8 cellular contexts compared by ENCODE assay signal in the genomic region with DNA sequence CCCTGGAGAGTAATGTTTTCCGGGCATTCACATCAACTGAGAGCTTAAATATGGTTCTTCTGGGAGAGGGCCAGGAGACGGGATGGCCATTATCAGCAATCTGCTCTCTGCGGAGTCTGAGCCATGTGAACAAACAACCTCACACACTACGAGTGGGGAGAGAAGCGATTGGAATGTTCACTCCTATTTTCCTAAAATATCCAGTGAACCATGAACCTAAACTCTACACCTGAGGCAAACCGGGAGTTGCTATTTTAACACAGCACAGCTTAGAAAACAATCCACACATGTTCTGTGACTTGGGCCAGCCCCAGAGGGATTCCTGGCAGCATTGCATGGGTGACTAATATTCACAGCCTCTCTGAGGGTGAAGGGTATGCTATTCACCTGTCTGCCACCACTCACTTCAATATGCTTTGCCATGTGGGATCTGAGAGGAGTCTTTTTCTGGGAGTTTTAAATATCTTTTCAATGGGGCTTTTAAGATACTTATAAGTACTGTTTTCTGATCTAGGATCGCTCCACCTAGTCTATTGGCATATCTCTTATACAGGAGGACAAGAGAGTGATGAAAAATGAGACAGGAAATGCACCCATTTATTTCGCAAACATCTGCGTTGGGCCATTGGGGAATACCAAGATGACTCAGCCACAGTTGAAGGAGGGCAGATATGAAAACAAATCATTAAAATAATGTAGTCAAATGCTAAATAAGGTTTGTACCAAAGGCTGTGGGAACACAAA.
DNase-seq lines count a peak whose midpoint lies in the region; ATAC-seq, FAIRE-seq and TF ChIP-seq lines count a peak whose summit lies in the region.

No MANE protein-coding gene starts in this region.

- H3K27me3 Mint-ChIP-seq in activated naive CD8-positive, alpha-beta T cell: peaks cover 7% of the 10 kb centered on the region
- H3K27me3 Mint-ChIP-seq in activated naive CD8-positive, alpha-beta T cell treated with anti-CD3 and anti-CD28 coated beads for 36 hours: no peaks in the 10 kb centered on the region
- no peaks in the 10 kb centered on the region for H3K27me3 Mint-ChIP-seq in neural progenitor cell (ENCODE audit: insufficient read depth, low read depth)
- no peaks in the 10 kb centered on the region for H3K27me3 Mint-ChIP-seq in activated CD4-positive, alpha-beta T cell treated with anti-CD3 and anti-CD28 coated beads, Interleukin-2, amount 10 ng/mL, durations not matched to agents 7 days and 5 days

- H3K9ac ChIP-seq in endothelial cell of umbilical vein (replicated peaks; ENCODE audit: extremely low read depth, insufficient read depth, low read length) (no peak overlapping the region), neural progenitor cell (no peak overlapping the region)

- peaks cover 4% of the 10 kb centered on the region for H3K9me3 Mint-ChIP-seq in activated naive CD8-positive, alpha-beta T cell (ENCODE audit: low read depth)
- no peaks in the 10 kb centered on the region for H3K9me3 Mint-ChIP-seq in activated naive CD8-positive, alpha-beta T cell treated with anti-CD3 and anti-CD28 coated beads for 36 hours
- H3K9me3 Mint-ChIP-seq in neural progenitor cell: no peaks in the 10 kb centered on the region
- H3K9me3 Mint-ChIP-seq in activated CD4-positive, alpha-beta T cell treated with anti-CD3 and anti-CD28 coated beads, Interleukin-2, amount 10 ng/mL, durations not matched to agents 7 days and 5 days: no peaks in the 10 kb centered on the region

- intact Hi-C loops in endothelial cell of umbilical vein (cut with micrococcal nuclease): no loop called here
- intact Hi-C loops in psoas muscle (cut with DNase I): loop anchor here (2.0 to 10.0 kb wide), 3 partner anchors 28 to 134 kb away; no protein-coding TSS in a partner anchor

- H3K36me3 ChIP-seq in endothelial cell of umbilical vein (ENCODE audit: control insufficient read depth in 2 of 2, extremely low read depth in 1 of 2, insufficient read depth in 2 of 2, low read length in 2 of 2) (no peaks in the 10 kb centered on the region), psoas muscle (ENCODE audit: insufficient read depth in 1 of 2, low read depth in 1 of 2) (no peaks in the 10 kb centered on the region), neural progenitor cell (no peaks in the 10 kb centered on the region)

- H2AFZ ChIP-seq in endothelial cell of umbilical vein (ENCODE audit: low read depth, low read length) (no peak overlapping the region), neural progenitor cell (replicated peaks) (no peak overlapping the region)

- BruUV-seq in endothelial cell of umbilical vein (replicated peaks; lab: Mats Ljungman, UMichigan): no TSS peak

- peak overlapping the region; percentile 54 for H3K27ac Mint-ChIP-seq in activated naive CD8-positive, alpha-beta T cell
- no peak overlapping the region for H3K27ac Mint-ChIP-seq in activated naive CD8-positive, alpha-beta T cell treated with anti-CD3 and anti-CD28 coated beads for 36 hours
- H3K27ac Mint-ChIP-seq in neural progenitor cell: no peak overlapping the region
- no peak overlapping the region for H3K27ac Mint-ChIP-seq in activated CD4-positive, alpha-beta T cell treated with anti-CD3 and anti-CD28 coated beads, Interleukin-2, amount 10 ng/mL, durations not matched to agents 7 days and 5 days

- dilution Hi-C loops in endothelial cell of umbilical vein (cut with MboI; ENCODE audit: extremely low pct_ligation_motif_present, low sequenced_read_pairs): no loop called here

- DNase-seq in activated naive CD8-positive, alpha-beta T cell treated with anti-CD3 and anti-CD28 coated beads for 36 hours: no peak
- DNase-seq in NCI-H2196 treated with DMSO at 0.1 percent for 48 hours (lab: John Stamatoyannopoulos, UW; ENCODE audit: unreplicated experiment) (peak; percentile 23), endothelial cell of umbilical vein (ENCODE audit: low read depth, low spot score) (peak; percentile 74), psoas muscle (peak; percentile 39 to 78), neural progenitor cell (ENCODE audit: low spot score) (no peak)
- DNase-seq in activated CD4-positive, alpha-beta T cell treated with anti-CD3 and anti-CD28 coated beads, Interleukin-2, amount 10 ng/mL, durations not matched to agents 7 days and 5 days: no peak

- peak; percentile 49 for FAIRE-seq in endothelial cell of umbilical vein (lab: Jason Lieb, UNC)

- CTCF ChIA-PET in endothelial cell of umbilical vein (lab: Charles Lee): interaction anchor here (0.9 kb wide), 1 partner anchor 136 kb away, joined by 3 read pairs; no protein-coding TSS in a partner anchor
- CTCF ChIA-PET in activated CD4-positive, alpha-beta T cell treated with anti-CD3 and anti-CD28 coated beads, Interleukin-2, amount 10 ng/mL, durations not matched to agents 7 days and 5 days (lab: Charles Lee): no interaction called here

- H4K20me1 ChIP-seq in endothelial cell of umbilical vein (replicated peaks; ENCODE audit: control insufficient read depth, extremely low read depth, insufficient read depth, low read length) (no peaks in the 10 kb centered on the region), neural progenitor cell (ENCODE audit: low read depth) (no peaks in the 10 kb centered on the region)

- H3K79me2 ChIP-seq in endothelial cell of umbilical vein (ENCODE audit: control insufficient read depth, insufficient read depth, low read length): no peaks in the 10 kb centered on the region
- H3K79me2 ChIP-seq in neural progenitor cell (ENCODE audit: low read depth): no peaks in the 10 kb centered on the region

- H3K4me3 ChIP-seq in endothelial cell of umbilical vein (replicated peaks in 1 of 3; ENCODE audit: insufficient read depth in 1 of 3, low read depth in 1 of 3, low read length in 3 of 3) (no peak overlapping the region), psoas muscle (peak overlapping the region; percentile 28), neural progenitor cell (no peak overlapping the region)

- peak overlapping the region; percentile 20 for H3K27ac ChIP-seq in endothelial cell of umbilical vein (ENCODE audit: insufficient read depth, low read depth, low read length)
- H3K27ac ChIP-seq in psoas muscle: peak overlapping the region; percentile 90
- H3K27ac ChIP-seq in neural progenitor cell: no peak overlapping the region

- H3K4me1 ChIP-seq in endothelial cell of umbilical vein (ENCODE audit: control insufficient read depth, extremely low read depth, insufficient read depth, low read length) (peaks cover 16% of the 10 kb centered on the region), psoas muscle (peaks cover 69% of the 10 kb centered on the region), neural progenitor cell (peaks cover 14% of the 10 kb centered on the region)

- peak; percentile 83 for ATAC-seq in HG02885 (IDR thresholded peaks at IDR 0.05; ENCODE audit: poor library complexity, unreplicated experiment)
- peak; percentile 94 to 97 (median 95) for ATAC-seq in psoas muscle

- POLR2A ChIA-PET in endothelial cell of umbilical vein (lab: Charles Lee): no interaction called here
- POLR2A ChIA-PET in activated CD4-positive, alpha-beta T cell treated with anti-CD3 and anti-CD28 coated beads, Interleukin-2, amount 10 ng/mL, durations not matched to agents 7 days and 5 days (lab: Charles Lee): no interaction called here

- peaks cover 6% of the 10 kb centered on the region for H3K36me3 Mint-ChIP-seq in activated naive CD8-positive, alpha-beta T cell
- H3K36me3 Mint-ChIP-seq in activated naive CD8-positive, alpha-beta T cell treated with anti-CD3 and anti-CD28 coated beads for 36 hours: no peaks in the 10 kb centered on the region
- H3K36me3 Mint-ChIP-seq in neural progenitor cell: no peaks in the 10 kb centered on the region
- H3K36me3 Mint-ChIP-seq in activated CD4-positive, alpha-beta T cell treated with anti-CD3 and anti-CD28 coated beads, Interleukin-2, amount 10 ng/mL, durations not matched to agents 7 days and 5 days (ENCODE audit: low read depth): no peaks in the 10 kb centered on the region

- no peaks in the 10 kb centered on the region for H3K9me3 ChIP-seq in endothelial cell of umbilical vein (replicated peaks; ENCODE audit: control insufficient read depth, insufficient read depth, low read length)
- no peaks in the 10 kb centered on the region for H3K9me3 ChIP-seq in psoas muscle
- no peaks in the 10 kb centered on the region for H3K9me3 ChIP-seq in neural progenitor cell (ENCODE audit: low read depth)

- H3K4me2 ChIP-seq in endothelial cell of umbilical vein (ENCODE audit: insufficient read depth, low read length): no peak overlapping the region
- H3K4me2 ChIP-seq in neural progenitor cell: no peak overlapping the region

- 17 to 41% (median 23%) methylated on average over 9 of the region's 9 CpGs for WGBS in psoas muscle, 3 donors

- H3F3A ChIP-seq in neural progenitor cell (ENCODE audit: low read depth): peaks cover 13% of the 10 kb centered on the region

- H3K4me3 Mint-ChIP-seq in activated naive CD8-positive, alpha-beta T cell: peak overlapping the region; percentile 9
- H3K4me3 Mint-ChIP-seq in activated naive CD8-positive, alpha-beta T cell treated with anti-CD3 and anti-CD28 coated beads for 36 hours: no peak overlapping the region
- no peak overlapping the region for H3K4me3 Mint-ChIP-seq in neural progenitor cell
- H3K4me3 Mint-ChIP-seq in activated CD4-positive, alpha-beta T cell treated with anti-CD3 and anti-CD28 coated beads, Interleukin-2, amount 10 ng/mL, durations not matched to agents 7 days and 5 days: no peak overlapping the region

- TF ChIP-seq POLR2A in endothelial cell of umbilical vein (IDR thresholded peaks at IDR 0.05; ENCODE audit: low read depth, low read length): no peak

- no peaks in the 10 kb centered on the region for H3K9me1 ChIP-seq in endothelial cell of umbilical vein (replicated peaks; ENCODE audit: control insufficient read depth, extremely low read depth, insufficient read depth, low read length)

- H3K27me3 ChIP-seq in endothelial cell of umbilical vein (ENCODE audit: control insufficient read depth in 2 of 2, insufficient read depth in 2 of 2, low read length in 2 of 2) (no peaks in the 10 kb centered on the region), psoas muscle (ENCODE audit: insufficient read depth in 3 of 3, low read length in 2 of 3) (no peaks in the 10 kb centered on the region), neural progenitor cell (no peaks in the 10 kb centered on the region)

- no peak for TF ChIP-seq CTCF in endothelial cell of umbilical vein (IDR thresholded peaks at IDR 0.05; ENCODE audit: extremely low read depth in 1 of 2, insufficient read depth in 1 of 2, low read depth in 1 of 2, low read length in 2 of 2)
- peak; percentile 3 for TF ChIP-seq CTCF in psoas muscle (IDR thresholded peaks at IDR 0.05)
- no peak for TF ChIP-seq CTCF in neural progenitor cell (IDR thresholded peaks at IDR 0.05)

- H3K4me1 Mint-ChIP-seq in activated naive CD8-positive, alpha-beta T cell (ENCODE audit: low read depth): peaks cover 33% of the 10 kb centered on the region
- H3K4me1 Mint-ChIP-seq in activated naive CD8-positive, alpha-beta T cell treated with anti-CD3 and anti-CD28 coated beads for 36 hours: peaks cover 27% of the 10 kb centered on the region
- H3K4me1 Mint-ChIP-seq in neural progenitor cell: peaks cover 30% of the 10 kb centered on the region
- H3K4me1 Mint-ChIP-seq in activated CD4-positive, alpha-beta T cell treated with anti-CD3 and anti-CD28 coated beads, Interleukin-2, amount 10 ng/mL, durations not matched to agents 7 days and 5 days: peaks cover 18% of the 10 kb centered on the region

TF ChIP-seq in endothelial cell of umbilical vein, 7 proteins besides CTCF, POLR2A, EP300 and RAD21 (continues in another document):
- TF ChIP-seq JUN (IDR thresholded peaks at IDR 0.05; ENCODE audit: borderline replicate concordance, insufficient read depth, insufficient read length, low read depth): peak; percentile 22

Comparison
In these comparisons a context has a peak if more than half of its experiments do, and no peak if none do; other contexts are left out.
1. DNase-seq: peak in NCI-H2196 treated with DMSO at 0.1 percent for 48 hours (single experiment), endothelial cell of umbilical vein (single experiment) and psoas muscle (2 of 2); none in activated naive CD8-positive, alpha-beta T cell treated with anti-CD3 and anti-CD28 coated beads for 36 hours (single experiment), neural progenitor cell (single experiment) and activated CD4-positive, alpha-beta T cell treated with anti-CD3 and anti-CD28 coated beads, Interleukin-2, amount 10 ng/mL, durations not matched to agents 7 days and 5 days (single experiment).